18 cellular contexts compared by ENCODE assay signal in the genomic region with DNA sequence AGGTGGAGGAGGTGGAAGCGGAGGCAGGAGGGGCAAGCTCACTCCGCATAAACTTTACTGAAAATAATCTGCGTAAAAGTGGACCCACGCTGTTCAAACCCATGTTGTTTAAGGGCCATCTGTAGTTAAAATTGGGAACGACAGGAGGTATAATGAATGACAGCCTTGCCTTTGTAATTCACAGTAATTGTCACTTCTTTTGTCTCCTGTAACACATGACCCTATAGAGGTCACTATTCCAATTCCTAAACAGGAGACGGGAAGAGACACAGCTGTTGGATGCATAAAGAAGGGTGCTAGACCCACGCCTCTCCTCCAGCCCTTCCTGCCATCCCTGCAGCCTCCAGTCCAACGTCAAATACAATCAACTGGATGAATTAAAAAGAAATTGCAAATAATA.
DNase-seq lines count a peak whose midpoint lies in the region; ATAC-seq and TF ChIP-seq lines count a peak whose summit lies in the region.
"Had no signal": no experiment of that assay in that cellular context is flagged by ENCODE, and none has a peak within 500 bp of the region (broad histone marks: within the 10 kb centered on the region; RNA-seq: fewer than 3 reads in every experiment).

No MANE protein-coding gene starts in this region.

- intact Hi-C loops in activated T-helper 1 cell treated with anti-CD3 and anti-CD28 coated beads, Interleukin-12 subunit alpha, Interleukin-12 subunit beta, Interleukin-2, Interleukin-4 antibody, amounts not matched to agents 30 ng/mL and 10 ng/mL and 1 ng/mL, durations not matched to agents 14 hours and 24 hours and 36 hours (cut with micrococcal nuclease), result no loop called here

- peaks cover 22% of the 10 kb centered on the region for H3K36me3 Mint-ChIP-seq in endothelial cell (ENCODE audit: low read depth, unreplicated experiment)
- H3K36me3 Mint-ChIP-seq in activated T-helper 1 cell treated with anti-CD3 and anti-CD28 coated beads, Interleukin-12 subunit alpha, Interleukin-12 subunit beta, Interleukin-2, Interleukin-4 antibody, amounts not matched to agents 30 ng/mL and 10 ng/mL and 1 ng/mL, durations not matched to agents 14 hours and 24 hours and 36 hours (ENCODE audit: low read depth), result no peaks in the 10 kb centered on the region

- peak overlapping the region; percentile 61 for H3K27ac Mint-ChIP-seq in endothelial cell (ENCODE audit: unreplicated experiment)
- H3K27ac Mint-ChIP-seq in activated T-helper 1 cell treated with anti-CD3 and anti-CD28 coated beads, Interleukin-12 subunit alpha, Interleukin-12 subunit beta, Interleukin-2, Interleukin-4 antibody, amounts not matched to agents 30 ng/mL and 10 ng/mL and 1 ng/mL, durations not matched to agents 14 hours and 24 hours and 36 hours, result no peak overlapping the region
- H3K27ac Mint-ChIP-seq: CD4-positive, CD25-positive, alpha-beta regulatory T cell had no signal

- H3K9me3 Mint-ChIP-seq in endothelial cell (ENCODE audit: unreplicated experiment), result no peaks in the 10 kb centered on the region
- H3K9me3 Mint-ChIP-seq in activated T-helper 1 cell treated with anti-CD3 and anti-CD28 coated beads, Interleukin-12 subunit alpha, Interleukin-12 subunit beta, Interleukin-2, Interleukin-4 antibody, amounts not matched to agents 30 ng/mL and 10 ng/mL and 1 ng/mL, durations not matched to agents 14 hours and 24 hours and 36 hours, result no peaks in the 10 kb centered on the region

- H3K27me3 Mint-ChIP-seq in endothelial cell (ENCODE audit: unreplicated experiment), result peaks cover 9% of the 10 kb centered on the region
- no peaks in the 10 kb centered on the region for H3K27me3 Mint-ChIP-seq in activated T-helper 1 cell treated with anti-CD3 and anti-CD28 coated beads, Interleukin-12 subunit alpha, Interleukin-12 subunit beta, Interleukin-2, Interleukin-4 antibody, amounts not matched to agents 30 ng/mL and 10 ng/mL and 1 ng/mL, durations not matched to agents 14 hours and 24 hours and 36 hours (ENCODE audit: insufficient read depth)
- H3K27me3 Mint-ChIP-seq: CD4-positive, CD25-positive, alpha-beta regulatory T cell had no signal

- no peak for ATAC-seq in GM21367 (IDR thresholded peaks at IDR 0.05; ENCODE audit: unreplicated experiment)
- ATAC-seq: Right ventricle myocardium inferior had no signal

- H3K4me1 Mint-ChIP-seq in endothelial cell (ENCODE audit: unreplicated experiment), result peaks cover 28% of the 10 kb centered on the region
- no peaks in the 10 kb centered on the region for H3K4me1 Mint-ChIP-seq in activated T-helper 1 cell treated with anti-CD3 and anti-CD28 coated beads, Interleukin-12 subunit alpha, Interleukin-12 subunit beta, Interleukin-2, Interleukin-4 antibody, amounts not matched to agents 30 ng/mL and 10 ng/mL and 1 ng/mL, durations not matched to agents 14 hours and 24 hours and 36 hours (ENCODE audit: low read depth)
- H3K4me1 Mint-ChIP-seq: CD4-positive, CD25-positive, alpha-beta regulatory T cell had no signal

- DNase-seq in COR-L47 (lab: John Stamatoyannopoulos, UW), result peak; percentile 58
- peak in 2 of 3 experiments; percentile 62 to 91 for DNase-seq in NCI-H1417 (lab: John Stamatoyannopoulos, UW)
- DNase-seq in NCI-H345 (lab: John Stamatoyannopoulos, UW), result peak; percentile 10
- DNase-seq in endothelial cell (ENCODE audit: low spot score), result no peak
- no peak for DNase-seq in cortex of kidney (lab: John Stamatoyannopoulos, UW)
- no peak for DNase-seq in activated T-helper 1 cell treated with anti-CD3 and anti-CD28 coated beads, Interleukin-12 subunit alpha, Interleukin-12 subunit beta, Interleukin-2, Interleukin-4 antibody, amounts not matched to agents 30 ng/mL and 10 ng/mL and 1 ng/mL, durations not matched to agents 14 hours and 24 hours and 36 hours (ENCODE audit: low spot score)
- DNase-seq in A172 (ENCODE audit: low spot score), result no peak
- DNase-seq: CD4-positive, CD25-positive, alpha-beta regulatory T cell; DMS53; NCI-H1048; NCI-H1436; NCI-H2029; NCI-H2171; NCI-H526 treated with DMSO at 0.1 percent for 48 hours; NK-92 treated with Interleukin-12 subunit alpha and Interleukin-12 subunit beta, amount 100 ng/mL, for 24 hours; T-helper 2 cell had no signal

- no peak overlapping the region for H3K4me3 Mint-ChIP-seq in endothelial cell (ENCODE audit: unreplicated experiment)
- H3K4me3 Mint-ChIP-seq in activated T-helper 1 cell treated with anti-CD3 and anti-CD28 coated beads, Interleukin-12 subunit alpha, Interleukin-12 subunit beta, Interleukin-2, Interleukin-4 antibody, amounts not matched to agents 30 ng/mL and 10 ng/mL and 1 ng/mL, durations not matched to agents 14 hours and 24 hours and 36 hours, result no peak overlapping the region
- H3K4me3 Mint-ChIP-seq: CD4-positive, CD25-positive, alpha-beta regulatory T cell had no signal

- no peak for TF ChIP-seq CTCF in endothelial cell (IDR thresholded peaks at IDR 0.05; ENCODE audit: unreplicated experiment)

Comparison
In these comparisons a context has a peak if more than half of its experiments do, and no peak if none do; other contexts are left out.
1. DNase-seq: peak in COR-L47 (single experiment), NCI-H1417 (2 of 3) and NCI-H345 (single experiment); none in endothelial cell (single experiment), cortex of kidney (single experiment), activated T-helper 1 cell treated with anti-CD3 and anti-CD28 coated beads, Interleukin-12 subunit alpha, Interleukin-12 subunit beta, Interleukin-2, Interleukin-4 antibody, amounts not matched to agents 30 ng/mL and 10 ng/mL and 1 ng/mL, durations not matched to agents 14 hours and 24 hours and 36 hours (single experiment) and A172 (single experiment).